ENCODE assay signal across 25 cellular contexts in genomic region chr6:13157293-13157692, GRCh38.
"Had no signal": no experiment of that assay in that cellular context is flagged by ENCODE, and none has a peak within 500 bp of the region (broad histone marks: within the 10 kb centered on the region; RNA-seq: fewer than 3 reads in every experiment).

No MANE protein-coding gene starts in this region.

- H3K27ac Mint-ChIP-seq: immature natural killer cell; natural killer cell; stimulated activated naive B cell treated with anti-CD40 and anti-IgM and Interleukin-4, amounts not matched to agents 10 μg/mL and 1 μg/mL and 100 μg/mL, for 72 hours had no signal

- H3K9me3 ChIP-seq: left ventricle myocardium inferior, ovary, prostate gland, right lobe of liver, stomach, testis, thyroid gland, transverse colon, upper lobe of left lung, vagina had no signal

- ATAC-seq: natural killer cell; right lobe of liver; stimulated activated naive B cell treated with anti-CD40 and anti-IgM and Interleukin-4, amounts not matched to agents 10 μg/mL and 1 μg/mL and 100 μg/mL, for 72 hours; stimulated activated naive CD8-positive, alpha-beta T cell treated with anti-CD3 and anti-CD28 coated beads, Interleukin-15, Interleukin-2, amounts not matched to agents 100 U/mL and 50 U/mL, for 24 hours had no signal

- DNase-seq: hypothalamus; immature natural killer cell; kidney; left ventricle myocardium inferior; naive B cell; natural killer cell; ovary; posterior cingulate gyrus; retina; right lobe of liver; stimulated activated CD4-positive, alpha-beta T cell treated with anti-CD3 and anti-CD28 coated beads, Interleukin-12 subunit alpha, Interleukin-12 subunit beta, amount 100 ng/mL, for 4 hours; stimulated activated CD4-positive, alpha-beta T cell treated with anti-CD3 and anti-CD28 coated beads, Interleukin-15, amount 100 ng/mL, for 24 hours; stimulated activated CD4-positive, alpha-beta T cell treated with anti-CD3 and anti-CD28 coated beads, Interleukin-2, amount 100 ng/mL, for 24 hours; stimulated activated CD4-positive, alpha-beta T cell treated with anti-CD3 and anti-CD28 coated beads, Interleukin-4, amount 100 ng/mL, for 1 hour; stimulated activated naive B cell treated with anti-CD40 and anti-IgM and Interleukin-4, amounts not matched to agents 10 μg/mL and 1 μg/mL and 100 μg/mL, for 72 hours; stimulated activated naive CD8-positive, alpha-beta T cell treated with anti-CD3 and anti-CD28 coated beads, Interleukin-15, Interleukin-2, amounts not matched to agents 100 U/mL and 50 U/mL, for 24 hours; stomach; testis; thyroid gland; transverse colon; upper lobe of left lung had no signal

- H3K4me1 Mint-ChIP-seq: immature natural killer cell, natural killer cell had no signal

- H3K27ac ChIP-seq: left ventricle myocardium inferior, ovary, prostate gland, right lobe of liver, skin epidermis, stomach, testis, thyroid gland, transverse colon, upper lobe of left lung, vagina had no signal

- H3K36me3 Mint-ChIP-seq: immature natural killer cell; naive B cell; natural killer cell; stimulated activated naive B cell treated with anti-CD40 and anti-IgM and Interleukin-4, amounts not matched to agents 10 μg/mL and 1 μg/mL and 100 μg/mL, for 72 hours had no signal

- H3K9me3 Mint-ChIP-seq: immature natural killer cell; naive B cell; natural killer cell; stimulated activated naive B cell treated with anti-CD40 and anti-IgM and Interleukin-4, amounts not matched to agents 10 μg/mL and 1 μg/mL and 100 μg/mL, for 72 hours had no signal

- H3K27me3 ChIP-seq: ovary, right lobe of liver, stomach, testis, thyroid gland, transverse colon, upper lobe of left lung, vagina had no signal

- H3K4me1 ChIP-seq: prostate gland, right lobe of liver, stomach, testis, thyroid gland, transverse colon, vagina had no signal

- H3K4me3 Mint-ChIP-seq: immature natural killer cell; naive B cell; natural killer cell; stimulated activated naive B cell treated with anti-CD40 and anti-IgM and Interleukin-4, amounts not matched to agents 10 μg/mL and 1 μg/mL and 100 μg/mL, for 72 hours had no signal

- H3K36me3 ChIP-seq: ovary, prostate gland, right lobe of liver, stomach, thyroid gland, transverse colon, upper lobe of left lung, vagina had no signal

- H3K4me3 ChIP-seq: left ventricle myocardium inferior, lung, ovary, prostate gland, right lobe of liver, skin epidermis, stomach, testis, thyroid gland, transverse colon, upper lobe of left lung, vagina had no signal
